ENCODE assay signal across 25 cellular contexts in genomic region chr5:142937265-142937877, GRCh38.
"Had no signal": no experiment of that assay in that cellular context is flagged by ENCODE, and none has a peak within 500 bp of the region (broad histone marks: within the 10 kb centered on the region; RNA-seq: fewer than 3 reads in every experiment).

No MANE protein-coding gene starts in this region.

- H3K27ac Mint-ChIP-seq: activated B cell treated with CpG ODN at 0.5 μM for 24 hours; activated CD4-positive, alpha-beta T cell treated with anti-CD3 and anti-CD28 coated beads for 36 hours; activated naive CD8-positive, alpha-beta T cell; activated T-cell treated with anti-CD3 and anti-CD28 coated beads, Interleukin-2, amount 50 U/mL, for 24 hours; activated T-helper 17 cell treated with anti-CD3 and anti-CD28 coated beads, Interleukin-2, amount 50 U/mL, for 72 hours; progenitor cell of endocrine pancreas; T-helper 1 cell treated with Interleukin-12 subunit alpha and Interleukin-12 subunit beta and Interleukin-4 antibody, amounts not matched to agents 30 μg/mL and 1 μg/mL, for 36 hours had no signal

- H3K4me1 Mint-ChIP-seq: activated T-helper 17 cell treated with anti-CD3 and anti-CD28 coated beads, Interleukin-2, amount 50 U/mL, for 72 hours had no signal

- H3K4me3 ChIP-seq: adrenal gland, ascending aorta, coronary artery, esophagus muscularis mucosa, heart right ventricle, right atrium auricular region, upper lobe of right lung had no signal

- DNase-seq: activated B cell treated with CpG ODN at 0.5 μM for 24 hours; activated CD4-positive, alpha-beta T cell treated with anti-CD3 and anti-CD28 coated beads for 36 hours; activated CD4-positive, alpha-beta T cell treated with anti-CD3 and anti-CD28 coated beads, Interleukin-2, amount 50 U/mL, for 4 hours; activated CD8-positive, alpha-beta memory T cell treated with anti-CD3 and anti-CD28 coated beads for 24 hours; activated CD8-positive, alpha-beta memory T cell treated with anti-CD3 and anti-CD28 coated beads, Interleukin-2, amount 50 U/mL, for 4 hours; activated naive CD4-positive, alpha-beta T cell; activated T-cell treated with anti-CD3 and anti-CD28 coated beads, Interleukin-2, amount 50 U/mL, for 24 hours; adrenal gland; brain microvascular endothelial cell; central memory CD4-positive, alpha-beta T cell; heart right ventricle; naive thymus-derived CD4-positive, alpha-beta T cell; stimulated activated CD4-positive, alpha-beta T cell treated with anti-CD3 and anti-CD28 coated beads, Interleukin-4, amount 100 ng/mL, for 24 hours; stimulated activated naive CD8-positive, alpha-beta T cell treated with anti-CD3 and anti-CD28 coated beads, Interleukin-15, Interleukin-2, amounts not matched to agents 100 U/mL and 50 U/mL, for 24 hours; T1000; upper lobe of right lung had no signal

- H3K4me3 Mint-ChIP-seq: activated B cell treated with CpG ODN at 0.5 μM for 24 hours; activated CD4-positive, alpha-beta T cell treated with anti-CD3 and anti-CD28 coated beads for 36 hours; activated naive CD8-positive, alpha-beta T cell; activated T-cell treated with anti-CD3 and anti-CD28 coated beads, Interleukin-2, amount 50 U/mL, for 24 hours; activated T-helper 17 cell treated with anti-CD3 and anti-CD28 coated beads, Interleukin-2, amount 50 U/mL, for 72 hours; naive thymus-derived CD4-positive, alpha-beta T cell; T-helper 1 cell treated with Interleukin-12 subunit alpha and Interleukin-12 subunit beta and Interleukin-4 antibody, amounts not matched to agents 30 μg/mL and 1 μg/mL, for 36 hours had no signal

- H3K27ac ChIP-seq: adrenal gland, ascending aorta, brain microvascular endothelial cell, coronary artery, esophagus muscularis mucosa, right atrium auricular region, upper lobe of right lung had no signal

- H3K4me1 ChIP-seq: ascending aorta had no signal

- H3K9me3 ChIP-seq: adrenal gland, ascending aorta, esophagus muscularis mucosa, heart right ventricle, right atrium auricular region, upper lobe of right lung had no signal

- H3K36me3 ChIP-seq: adrenal gland, brain microvascular endothelial cell had no signal

- ATAC-seq: activated CD4-positive, alpha-beta T cell treated with anti-CD3 and anti-CD28 coated beads for 36 hours; activated T-helper 17 cell treated with anti-CD3 and anti-CD28 coated beads, Interleukin-2, amount 50 U/mL, for 72 hours; left lobe of liver; naive thymus-derived CD4-positive, alpha-beta T cell; stimulated activated naive CD8-positive, alpha-beta T cell treated with anti-CD3 and anti-CD28 coated beads, Interleukin-15, Interleukin-2, amounts not matched to agents 100 U/mL and 50 U/mL, for 24 hours; upper lobe of right lung had no signal

- H3K9me3 Mint-ChIP-seq: activated B cell treated with CpG ODN at 0.5 μM for 24 hours; activated T-cell treated with anti-CD3 and anti-CD28 coated beads, Interleukin-2, amount 50 U/mL, for 24 hours; activated T-helper 17 cell treated with anti-CD3 and anti-CD28 coated beads, Interleukin-2, amount 50 U/mL, for 72 hours; T-helper 1 cell treated with Interleukin-12 subunit alpha and Interleukin-12 subunit beta and Interleukin-4 antibody, amounts not matched to agents 30 μg/mL and 1 μg/mL, for 36 hours had no signal

- H3K27me3 ChIP-seq: adrenal gland, ascending aorta, brain microvascular endothelial cell, esophagus muscularis mucosa, heart right ventricle, right atrium auricular region, upper lobe of right lung had no signal
